ENCODE assay signal across 8 cellular contexts in genomic region chr16:74368002-74368979, GRCh38. TPM values are rescaled to one million over a fixed set of nuclear protein-coding genes. Genes with fewer than 3 reads are reported as not detected.
DNase-seq lines count a peak whose midpoint lies in the region; ATAC-seq and TF ChIP-seq lines count a peak whose summit lies in the region.
"Not testable (repeated sequence)": the region's sequence is repeated elsewhere in the genome, so short reads cannot be mapped to it uniquely, and the experiment has no call there.

No MANE protein-coding gene starts in this region.

- H3K4me2 ChIP-seq in DOHH2 (ENCODE audit: low read length) (peak overlapping the region; percentile 89), GM23338 (peak overlapping the region; percentile 82), Karpas-422 (ENCODE audit: low read depth, low read length, poor library complexity, severe bottlenecking) (peak overlapping the region; percentile 72)

- H3K27me3 ChIP-seq in DOHH2 (ENCODE audit: control insufficient read depth, low read length); GM23338 (ENCODE audit: insufficient read depth); Karpas-422 (ENCODE audit: low read length): not testable (repeated sequence)

- H3K4me3 ChIP-seq in DOHH2 (ENCODE audit: low read length) = peak overlapping the region; percentile 99
- H3K4me3 ChIP-seq in GM23338 = peak overlapping the region; percentile 75
- H3K4me3 ChIP-seq in Karpas-422 (ENCODE audit: low read length) = peak overlapping the region; percentile 93
- peak overlapping the region; percentile 77 for H3K4me3 ChIP-seq in fibroblast of mammary gland (ENCODE audit: control insufficient read depth, low read depth, low read length)

- H3K36me3 ChIP-seq in DOHH2 (ENCODE audit: control insufficient read depth, low read length) = peaks cover 12% of the 10 kb centered on the region
- H3K36me3 ChIP-seq in GM23338 (ENCODE audit: insufficient read depth); Karpas-422 (ENCODE audit: insufficient read depth, low read length): not testable (repeated sequence)

- DNase-seq in GM23338 (ENCODE audit: low spot score) = peak; percentile 85
- DNase-seq in Karpas-422 = peak; percentile 95
- DNase-seq in RKO (ENCODE audit: low spot score) = peak; percentile 93
- peak; percentile 90 for DNase-seq in fibroblast of mammary gland (ENCODE audit: low read depth)
- DNase-seq in natural killer cell = peak; percentile 100
- DNase-seq in stimulated activated naive B cell treated with anti-CD40 and anti-IgM and Interleukin-4, amounts not matched to agents 10 μg/mL and 1 μg/mL and 100 μg/mL, for 72 hours = peak; percentile 98

- H3K79me2 ChIP-seq in DOHH2 (ENCODE audit: control insufficient read depth, low read length) (peaks cover 46% of the 10 kb centered on the region), GM23338 (replicated peaks; ENCODE audit: insufficient read depth) (peaks cover 41% of the 10 kb centered on the region), Karpas-422 (ENCODE audit: low read length) (peaks cover 31% of the 10 kb centered on the region)

- not testable (repeated sequence) for H3F3A ChIP-seq in DOHH2 (ENCODE audit: control insufficient read depth, insufficient read depth); GM23338 (replicated peaks; ENCODE audit: low read depth)

- H3K27ac Mint-ChIP-seq in GM23338 = not testable (repeated sequence)
- peak overlapping the region; percentile 94 for H3K27ac Mint-ChIP-seq in activated T-helper 17 cell treated with anti-CD3 and anti-CD28 coated beads, Interleukin-2, amount 50 U/mL, for 72 hours
- peak overlapping the region; percentile 88 to 95 for H3K27ac Mint-ChIP-seq in natural killer cell
- peak overlapping the region; percentile 95 for H3K27ac Mint-ChIP-seq in stimulated activated naive B cell treated with anti-CD40 and anti-IgM and Interleukin-4, amounts not matched to agents 10 μg/mL and 1 μg/mL and 100 μg/mL, for 72 hours

- not testable (repeated sequence) for H2AFZ ChIP-seq in GM23338
- H2AFZ ChIP-seq in Karpas-422 (ENCODE audit: low read length) = 0 out of 2 replicates have a peak overlapping the region, but pooled peaks have one; percentile 84

- H3K4me1 Mint-ChIP-seq in GM23338; activated T-helper 17 cell treated with anti-CD3 and anti-CD28 coated beads, Interleukin-2, amount 50 U/mL, for 72 hours: not testable (repeated sequence)
- peaks cover 12 to 23% of the 10 kb centered on the region in 2 donors for H3K4me1 Mint-ChIP-seq in natural killer cell
- H3K4me1 Mint-ChIP-seq in stimulated activated naive B cell treated with anti-CD40 and anti-IgM and Interleukin-4, amounts not matched to agents 10 μg/mL and 1 μg/mL and 100 μg/mL, for 72 hours = peaks cover 7 to 11% of the 10 kb centered on the region in 2 donors

- not testable (repeated sequence) for H4K20me1 ChIP-seq in DOHH2 (ENCODE audit: control insufficient read depth, insufficient read depth, low read depth, low read length); Karpas-422 (ENCODE audit: insufficient read depth, low read depth, low read length)
- peaks cover 11% of the 10 kb centered on the region for H4K20me1 ChIP-seq in GM23338 (replicated peaks; ENCODE audit: insufficient read depth)

- intact Hi-C loops in natural killer cell (cut with micrococcal nuclease) = loop anchor here (1.0 kb wide), 1 partner anchor 72 kb away; the partner anchor contains the start of gene PSMD7

- H3K27me3 Mint-ChIP-seq in GM23338 (ENCODE audit: insufficient read depth, low read depth, poor library complexity); activated T-helper 17 cell treated with anti-CD3 and anti-CD28 coated beads, Interleukin-2, amount 50 U/mL, for 72 hours; natural killer cell (ENCODE audit: low read depth in 2 of 2); stimulated activated naive B cell treated with anti-CD40 and anti-IgM and Interleukin-4, amounts not matched to agents 10 μg/mL and 1 μg/mL and 100 μg/mL, for 72 hours: not testable (repeated sequence)

- peak overlapping the region; percentile 91 for H3K9ac ChIP-seq in Karpas-422 (ENCODE audit: low read length)

- ATAC-seq in GM23338 = peak; percentile 89
- peak; percentile 95 for ATAC-seq in activated T-helper 17 cell treated with anti-CD3 and anti-CD28 coated beads, Interleukin-2, amount 50 U/mL, for 72 hours (replicated peaks)
- peak; percentile 90 to 98 (median 95) for ATAC-seq in natural killer cell
- ATAC-seq in stimulated activated naive B cell treated with anti-CD40 and anti-IgM and Interleukin-4, amounts not matched to agents 10 μg/mL and 1 μg/mL and 100 μg/mL, for 72 hours (replicated peaks) = peak; percentile 95 to 96

- peak overlapping the region; percentile 97 for H3K4me3 Mint-ChIP-seq in GM23338
- peak overlapping the region; percentile 96 for H3K4me3 Mint-ChIP-seq in activated T-helper 17 cell treated with anti-CD3 and anti-CD28 coated beads, Interleukin-2, amount 50 U/mL, for 72 hours
- peak overlapping the region; percentile 94 for H3K4me3 Mint-ChIP-seq in natural killer cell
- H3K4me3 Mint-ChIP-seq in stimulated activated naive B cell treated with anti-CD40 and anti-IgM and Interleukin-4, amounts not matched to agents 10 μg/mL and 1 μg/mL and 100 μg/mL, for 72 hours = peak overlapping the region; percentile 91 to 95

- H3K36me3 Mint-ChIP-seq in GM23338 (ENCODE audit: low read depth); activated T-helper 17 cell treated with anti-CD3 and anti-CD28 coated beads, Interleukin-2, amount 50 U/mL, for 72 hours (ENCODE audit: low read depth); natural killer cell; stimulated activated naive B cell treated with anti-CD40 and anti-IgM and Interleukin-4, amounts not matched to agents 10 μg/mL and 1 μg/mL and 100 μg/mL, for 72 hours: not testable (repeated sequence)

- H3K9me3 ChIP-seq in DOHH2 (ENCODE audit: control insufficient read depth, insufficient read depth, low read length); Karpas-422 (ENCODE audit: low read length): not testable (repeated sequence)

- H3K27ac ChIP-seq in DOHH2 (ENCODE audit: low read depth, low read length) (peak overlapping the region; percentile 63), GM23338 (ENCODE audit: low read depth) (peak overlapping the region; percentile 74)
- H3K27ac ChIP-seq in Karpas-422 (ENCODE audit: low read length) = not testable (repeated sequence)

- TF ChIP-seq CTCF in DOHH2 (IDR thresholded peaks at IDR 0.05; ENCODE audit: low read depth, low read length, poor library complexity, severe bottlenecking); GM23338 (conservative IDR thresholded peaks at IDR 0.05; ENCODE audit: low read depth in 2 of 2); fibroblast of mammary gland (conservative IDR thresholded peaks at IDR 0.05; ENCODE audit: control insufficient read depth, insufficient read depth, low read depth, low read length); natural killer cell (IDR thresholded peaks at IDR 0.05): not testable (repeated sequence)

- not testable (repeated sequence) for H3K9me3 Mint-ChIP-seq in GM23338; activated T-helper 17 cell treated with anti-CD3 and anti-CD28 coated beads, Interleukin-2, amount 50 U/mL, for 72 hours; natural killer cell; stimulated activated naive B cell treated with anti-CD40 and anti-IgM and Interleukin-4, amounts not matched to agents 10 μg/mL and 1 μg/mL and 100 μg/mL, for 72 hours

- not testable (repeated sequence) for H3K9me2 ChIP-seq in DOHH2 (replicated peaks; ENCODE audit: control insufficient read depth, low read length); GM23338 (ENCODE audit: insufficient read depth); Karpas-422 (replicated peaks; ENCODE audit: insufficient read depth, low read length)

- peaks cover 11% of the 10 kb centered on the region for H3K4me1 ChIP-seq in DOHH2 (ENCODE audit: control insufficient read depth, low read length)
- H3K4me1 ChIP-seq in GM23338 (ENCODE audit: insufficient read depth); Karpas-422 (ENCODE audit: low read length): not testable (repeated sequence)

TF ChIP-seq in GM23338, 12 proteins besides CTCF, POLR2A, EP300 and RAD21:
- TF ChIP-seq ETS1 (IDR thresholded peaks at IDR 0.05) (0 out of 2 replicates have a peak, but pooled peaks have one; percentile 27), POLR2AphosphoS5 (IDR thresholded peaks at IDR 0.05; ENCODE audit: low read depth) (peak; percentile 64), CREB1 (CRISPR knock-in tag; IDR thresholded peaks at IDR 0.05; ENCODE audit: low read depth) (peak; percentile 83)

RNA-seq across cellular contexts. Expression of gene NPIPB15, which starts 7.8 kb away (rescaled TPM):
- 0.93 and 1.1 TPM in 2 replicates for total RNA-seq in GM23338 (2014; rRNA removed; shearing (Covaris generic))
- 4.7 and 4.8 TPM in 2 replicates for polyA plus RNA-seq in GM23338 (2016; fragmentation: Nextera tagmentation; extraction: Ambion mirVana)
- 1.5 TPM in 2 replicates for total RNA-seq in Karpas-422 (2014; rRNA removed; shearing (Covaris generic); ENCODE audit: low replicate concordance)
- total RNA-seq in activated T-helper 17 cell treated with anti-CD3 and anti-CD28 coated beads, Interleukin-2, amount 50 U/mL, for 72 hours = 1 to 10 TPM; 2.4 to 3.2 TPM
- total RNA-seq in natural killer cell = 10 to 100 TPM; 10.4 to 15.3 (median 12.2) TPM

RNA-seq across cellular contexts. Expression of gene CLEC18B, which starts 53.0 kb away (rescaled TPM):
- total RNA-seq in GM23338 (2014; rRNA removed; shearing (Covaris generic)) = 0.31 TPM in 1 of 2 replicates, not detected in the other
- 0.23 and 0.54 TPM in 2 replicates for polyA plus RNA-seq in GM23338 (2016; fragmentation: Nextera tagmentation; extraction: Ambion mirVana)
- 4.5 and 6.0 TPM in 2 replicates for total RNA-seq in Karpas-422 (2014; rRNA removed; shearing (Covaris generic); ENCODE audit: low replicate concordance)
- total RNA-seq in activated T-helper 17 cell treated with anti-CD3 and anti-CD28 coated beads, Interleukin-2, amount 50 U/mL, for 72 hours = 1 to 10 TPM; 1.2 to 2.0 TPM
- total RNA-seq in natural killer cell = 1 to 10 TPM in 1 of 3 donors, under 1 TPM in 2; 0.24 to 1.8 (median 0.30) TPM
